Comparison of ENCODE assay signal across 8 cellular contexts in genomic region chr7:100428199-100428966, GRCh38. TPM values are rescaled to one million over a fixed set of nuclear protein-coding genes. Genes with fewer than 3 reads are reported as not detected.
DNase-seq lines count a peak whose midpoint lies in the region; ATAC-seq and TF ChIP-seq lines count a peak whose summit lies in the region.

A gene with protein sequence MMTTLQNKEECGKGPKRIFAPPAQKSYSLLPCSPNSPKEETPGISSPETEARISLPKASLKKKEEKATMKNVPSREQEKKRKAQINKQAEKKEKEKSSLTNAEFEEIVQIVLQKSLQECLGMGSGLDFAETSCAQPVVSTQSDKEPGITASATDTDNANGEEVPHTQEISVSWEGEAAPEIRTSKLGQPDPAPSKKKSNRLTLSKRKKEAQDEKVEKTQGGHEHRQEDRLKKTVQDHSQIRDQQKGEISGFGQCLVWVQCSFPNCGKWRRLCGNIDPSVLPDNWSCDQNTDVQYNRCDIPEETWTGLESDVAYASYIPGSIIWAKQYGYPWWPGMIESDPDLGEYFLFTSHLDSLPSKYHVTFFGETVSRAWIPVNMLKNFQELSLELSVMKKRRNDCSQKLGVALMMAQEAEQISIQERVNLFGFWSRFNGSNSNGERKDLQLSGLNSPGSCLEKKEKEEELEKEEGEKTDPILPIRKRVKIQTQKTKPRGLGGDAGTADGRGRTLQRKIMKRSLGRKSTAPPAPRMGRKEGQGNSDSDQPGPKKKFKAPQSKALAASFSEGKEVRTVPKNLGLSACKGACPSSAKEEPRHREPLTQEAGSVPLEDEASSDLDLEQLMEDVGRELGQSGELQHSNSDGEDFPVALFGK (minus strand): TSS chr7:100428703. CDS start chr7:100420649, 8,054 bp downstream.

- H3K27ac ChIP-seq in right atrium auricular region (peak within 1 kb of the TSS; percentile 95 to 98), prostate gland (peak within 1 kb of the TSS; percentile 100), urinary bladder (ENCODE audit: low read depth) (peak within 1 kb of the TSS; percentile 99)

- WGBS in prostate gland: 1% methylated on average over 62 of the region's 66 CpGs
- under 1% methylated on average over 66 of the region's 66 CpGs for WGBS in urinary bladder

- ATAC-seq in HG02885 (IDR thresholded peaks at IDR 0.05; ENCODE audit: poor library complexity, unreplicated experiment): peak; percentile 45

- TF ChIP-seq CTCF in GM13977 (IDR thresholded peaks at IDR 0.05; ENCODE audit: extremely low read depth, insufficient read depth, missing control alignments): no peak
- TF ChIP-seq CTCF in right atrium auricular region (IDR thresholded peaks at IDR 0.05): peak in 1 of 2 donors; percentile 17
- peak in 1 of 4 experiments; percentile 10 for TF ChIP-seq CTCF in prostate gland (IDR thresholded peaks at IDR 0.05)

- peaks cover 6% of the 10 kb centered on the region for H3K36me3 ChIP-seq in right atrium auricular region
- H3K36me3 ChIP-seq in prostate gland: peaks cover 0 to 3% of the 10 kb centered on the region in 2 donors
- H3K36me3 ChIP-seq in urinary bladder (ENCODE audit: insufficient read depth): no peaks in the 10 kb centered on the region

- in situ Hi-C loops in GM13977 (cut with MboI; ENCODE audit: low pct_unique_long_range_greater_than_20kb, low sequenced_read_pairs, unreplicated experiment): no loop called here

- intact Hi-C loops in prostate gland (cut with DNase I): no loop called here

- H3K4me3 ChIP-seq in right atrium auricular region (peak within 1 kb of the TSS; percentile 71 to 89), prostate gland (peak within 1 kb of the TSS; percentile 73 to 94), urinary bladder (ENCODE audit: low read depth, low read length) (peak within 1 kb of the TSS; percentile 79)

- peaks cover 0 to 32% of the 10 kb centered on the region in 2 donors for H3K4me1 ChIP-seq in right atrium auricular region
- peaks cover 18% of the 10 kb centered on the region for H3K4me1 ChIP-seq in prostate gland (replicated peaks)
- no peaks in the 10 kb centered on the region for H3K4me1 ChIP-seq in urinary bladder (ENCODE audit: insufficient read depth)

- DNase-seq in GM13977 (ENCODE audit: low spot score) (peak; percentile 89), NCI-H1694 treated with DMSO at 0.1 percent for 48 hours (lab: John Stamatoyannopoulos, UW) (peak; percentile 96), T-helper 2 cell (peak; percentile 89 to 98 (median 95)), anterior cingulate cortex (lab: John Stamatoyannopoulos, UW) (peak; percentile 76 to 99 (median 94)), right atrium auricular region (ENCODE audit: low spot score) (peak; percentile 97), prostate gland (ENCODE audit: low spot score) (peak; percentile 92)

- no peaks in the 10 kb centered on the region for H3K9me3 ChIP-seq in right atrium auricular region
- no peaks in the 10 kb centered on the region for H3K9me3 ChIP-seq in prostate gland

- TF ChIP-seq POLR2A in prostate gland (IDR thresholded peaks at IDR 0.05): peak; percentile 100

- H3K27me3 ChIP-seq in right atrium auricular region: no peaks in the 10 kb centered on the region
- H3K27me3 ChIP-seq in prostate gland (replicated peaks; ENCODE audit: insufficient read depth): no peaks in the 10 kb centered on the region

RNA-seq across cellular contexts. Expression of the gene that starts here (rescaled TPM):
- total RNA-seq in right atrium auricular region: 1 to 10 TPM; 2.1 to 8.5 TPM
- 10 to 100 TPM in 1 of 2 donors, 1 to 10 TPM in 1; 5.5 to 34.6 TPM for total RNA-seq in prostate gland
- 4.2 TPM for total RNA-seq in urinary bladder
- polyA plus RNA-seq in urinary bladder: 8.7 TPM

Comparison
In these comparisons a context has a peak if more than half of its experiments do, and no peak if none do; other contexts are left out.
1. Peak in every context shown above with its lines: DNase-seq, ATAC-seq, H3K4me3 ChIP-seq and H3K27ac ChIP-seq.